21 cellular contexts compared by ENCODE assay signal in genomic region chr16:81790277-81790676, GRCh38.
"Had no signal": no experiment of that assay in that cellular context is flagged by ENCODE, and none has a peak within 500 bp of the region (broad histone marks: within the 10 kb centered on the region; RNA-seq: fewer than 3 reads in every experiment).

No MANE protein-coding gene starts in this region.

- ATAC-seq: effector memory CD8-positive, alpha-beta T cell; gastroesophageal sphincter; left cardiac atrium; left ventricle myocardium superior had no signal

- H3K4me3 Mint-ChIP-seq: activated naive CD4-positive, alpha-beta T cell treated with anti-CD3 and anti-CD28 coated beads, Interleukin-2, amount 10 ng/mL, durations not matched to agents 7 days and 5 days; effector memory CD8-positive, alpha-beta T cell; neural progenitor cell; stimulated activated naive CD8-positive, alpha-beta T cell treated with anti-CD3 and anti-CD28 coated beads, Interleukin-15, Interleukin-2, amounts not matched to agents 100 ng/mL and 50 ng/mL, for 24 hours had no signal

- H3K36me3 Mint-ChIP-seq: activated naive CD4-positive, alpha-beta T cell treated with anti-CD3 and anti-CD28 coated beads, Interleukin-2, amount 10 ng/mL, durations not matched to agents 7 days and 5 days; neural progenitor cell had no signal

- H3K27ac Mint-ChIP-seq: activated naive CD4-positive, alpha-beta T cell treated with anti-CD3 and anti-CD28 coated beads, Interleukin-2, amount 10 ng/mL, durations not matched to agents 7 days and 5 days; stimulated activated naive CD8-positive, alpha-beta T cell treated with anti-CD3 and anti-CD28 coated beads, Interleukin-15, Interleukin-2, amounts not matched to agents 100 ng/mL and 50 ng/mL, for 24 hours had no signal

- H3K27me3 ChIP-seq: brain microvascular endothelial cell, neural progenitor cell, right atrium auricular region, spleen, uterus had no signal

- H3K4me1 ChIP-seq: gastroesophageal sphincter, neural progenitor cell, right atrium auricular region, uterus had no signal

- H3K4me2 ChIP-seq: hepatocyte, neural progenitor cell had no signal

- H3K4me1 Mint-ChIP-seq: activated naive CD4-positive, alpha-beta T cell treated with anti-CD3 and anti-CD28 coated beads, Interleukin-2, amount 10 ng/mL, durations not matched to agents 7 days and 5 days had no signal

- H3K4me3 ChIP-seq: gastroesophageal sphincter, hepatocyte, neural progenitor cell, right atrium auricular region, spleen, thoracic aorta, uterus had no signal

- H3K36me3 ChIP-seq: brain microvascular endothelial cell, gastroesophageal sphincter, neural progenitor cell, right atrium auricular region, thoracic aorta, uterus had no signal

- H3K27me3 Mint-ChIP-seq: effector memory CD8-positive, alpha-beta T cell; stimulated activated naive CD8-positive, alpha-beta T cell treated with anti-CD3 and anti-CD28 coated beads, Interleukin-15, Interleukin-2, amounts not matched to agents 100 ng/mL and 50 ng/mL, for 24 hours had no signal

- H3K9me3 ChIP-seq: gastroesophageal sphincter, right atrium auricular region, spleen, thoracic aorta, uterus had no signal

- H3K9ac ChIP-seq: neural progenitor cell had no signal

- H3K9me3 Mint-ChIP-seq: activated naive CD4-positive, alpha-beta T cell treated with anti-CD3 and anti-CD28 coated beads, Interleukin-2, amount 10 ng/mL, durations not matched to agents 7 days and 5 days; effector memory CD8-positive, alpha-beta T cell; stimulated activated naive CD8-positive, alpha-beta T cell treated with anti-CD3 and anti-CD28 coated beads, Interleukin-15, Interleukin-2, amounts not matched to agents 100 ng/mL and 50 ng/mL, for 24 hours had no signal

- H2AFZ ChIP-seq: hepatocyte, neural progenitor cell had no signal

- H3K27ac ChIP-seq: brain microvascular endothelial cell, gastroesophageal sphincter, hepatocyte, neural progenitor cell, right atrium auricular region, thoracic aorta had no signal

- DNase-seq: activated CD4-positive, alpha-beta T cell treated with anti-CD3 and anti-CD28 coated beads for 4 hours; activated CD4-positive, alpha-beta T cell treated with anti-CD3 and anti-CD28 coated beads, Interleukin-2, amount 50 U/mL, for 4 hours; activated CD8-positive, alpha-beta memory T cell treated with anti-CD3 and anti-CD28 coated beads for 24 hours; activated effector memory CD4-positive, alpha-beta T cell treated with Interleukin-2 at 50 U/mL for 16 hours; activated naive CD4-positive, alpha-beta T cell treated with anti-CD3 and anti-CD28 coated beads, Interleukin-2, amount 10 ng/mL, durations not matched to agents 7 days and 5 days; amniotic stem cell; brain microvascular endothelial cell; cortex of kidney; effector memory CD8-positive, alpha-beta T cell; left cardiac atrium; left ventricle myocardium superior; spleen; stimulated activated CD4-positive, alpha-beta T cell treated with anti-CD3 and anti-CD28 coated beads, Interleukin-2, amount 100 ng/mL, for 48 hours; trophoblast cell; uterus had no signal

- H3K79me2 ChIP-seq: hepatocyte had no signal
